Comparison of ENCODE assay signal across 14 cellular contexts in the genomic region with DNA sequence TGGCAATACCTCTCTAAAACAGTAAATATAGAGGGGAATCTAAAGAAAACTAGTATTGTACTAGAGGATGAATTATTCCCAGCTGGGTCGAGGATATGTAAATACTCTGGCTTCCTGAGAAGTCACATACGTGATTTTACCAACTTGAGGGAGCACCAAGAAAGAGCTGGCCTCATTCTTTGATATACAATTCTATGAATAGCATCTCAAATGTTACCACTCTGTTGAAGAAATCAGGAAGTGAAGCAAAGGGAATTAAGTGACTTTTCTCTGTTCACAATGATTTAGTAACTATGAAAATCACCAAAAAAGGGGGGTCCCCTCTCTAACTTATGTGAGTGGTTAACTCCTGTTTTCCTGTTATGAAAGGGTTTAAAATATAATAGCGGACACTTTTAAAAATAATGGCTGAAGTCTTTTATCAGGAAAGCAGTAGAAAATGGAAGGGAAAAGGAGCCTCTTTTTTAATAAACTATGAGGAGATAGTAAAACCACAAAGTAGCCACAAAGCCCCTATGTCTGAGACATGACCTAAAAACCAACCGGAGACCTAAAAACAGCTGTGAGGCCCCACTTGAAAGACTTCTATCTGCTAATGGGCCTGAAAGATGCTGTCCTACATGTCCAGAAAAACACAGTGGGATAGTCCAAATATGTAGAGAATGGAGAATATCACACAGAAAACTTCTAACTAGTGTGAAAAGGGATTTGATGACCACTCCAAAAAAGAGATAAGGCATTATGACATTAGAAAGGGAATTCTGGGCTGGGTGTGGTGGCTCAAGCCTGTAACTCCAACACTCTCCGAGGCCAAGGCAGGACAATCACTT. TPM values are rescaled to one million over a fixed set of nuclear protein-coding genes. Genes with fewer than 3 reads are reported as not detected.
DNase-seq lines count a peak whose midpoint lies in the region; ATAC-seq and TF ChIP-seq lines count a peak whose summit lies in the region.
"Had no signal": no experiment of that assay in that cellular context is flagged by ENCODE, and none has a peak within 500 bp of the region (broad histone marks: within the 10 kb centered on the region; RNA-seq: fewer than 3 reads in every experiment).

No MANE protein-coding gene starts in this region.

- intact Hi-C loops in Right ventricle myocardium inferior (cut with DNase I) = no loop called here
- intact Hi-C loops in cardiac septum (cut with DNase I) = no loop called here
- intact Hi-C loops in aorta (cut with DNase I) = no loop called here

- peak; percentile 23 for ATAC-seq in Right ventricle myocardium inferior
- ATAC-seq in HG03378 (IDR thresholded peaks at IDR 0.05; ENCODE audit: unreplicated experiment) = no peak
- ATAC-seq in aorta (ENCODE audit: low FRiP score) = no peak
- ATAC-seq in GM21360 (IDR thresholded peaks at IDR 0.05; ENCODE audit: unreplicated experiment) = no peak

- peaks cover 4 to 14% of the 10 kb centered on the region in 2 donors for H3K4me1 ChIP-seq in aorta (ENCODE audit: control insufficient read depth in 1 of 2, insufficient read depth in 2 of 2, low read length in 2 of 2)

- H3K9me3 ChIP-seq in aorta (ENCODE audit: control insufficient read depth, low read length) = no peaks in the 10 kb centered on the region

- H3K4me3 ChIP-seq in choroid plexus epithelial cell (ENCODE audit: low read depth, low read length) (no peak overlapping the region), aorta (ENCODE audit: low read length in 2 of 2) (no peak overlapping the region)

- DNase-seq in Right ventricle myocardium inferior (ENCODE audit: missing footprints) = no peak
- no peak for DNase-seq in cardiac septum (ENCODE audit: low spot score)
- DNase-seq in choroid plexus epithelial cell (ENCODE audit: low read depth) = peak; percentile 75
- peak; percentile 80 for DNase-seq in myocyte (ENCODE audit: low read depth)
- no peak for DNase-seq in middle frontal gyrus (ENCODE audit: extremely low spot score, low spot score)
- DNase-seq in aorta = no peak
- DNase-seq: 8988T, DMS 273 treated with DMSO at 0.1 percent for 48 hours, islet precursor cell, NCI-H1105 treated with DMSO at 0.1 percent for 48 hours, posterior cingulate gyrus had no signal

- H3K27ac ChIP-seq in aorta (ENCODE audit: low read depth in 1 of 2, low read length in 2 of 2) = peak overlapping the region in 1 of 2 donors; percentile 3
- H3K27ac ChIP-seq: HL-60 had no signal

- H3K27me3 ChIP-seq in aorta (ENCODE audit: control insufficient read depth in 1 of 2, insufficient read depth in 2 of 2, low read length in 1 of 2) = no peaks in the 10 kb centered on the region

- no peak for TF ChIP-seq CTCF in choroid plexus epithelial cell (conservative IDR thresholded peaks at IDR 0.05; ENCODE audit: low read depth, low read length)

- H3K36me3 ChIP-seq in aorta (ENCODE audit: control insufficient read depth in 1 of 2, insufficient read depth in 2 of 2, low read length in 1 of 2) = peaks cover 1 to 2% of the 10 kb centered on the region in 2 donors

- 53 to 54% methylated on average over 5 of the region's 5 CpGs for WGBS in aorta, 2 donors

RNA-seq across cellular contexts. Expression of gene LPAR1, which starts 42.5 kb away (rescaled TPM):
- 13.8 TPM for total RNA-seq in Right ventricle myocardium inferior
- 10.6 TPM for total RNA-seq in cardiac septum
- 46.0 and 61.3 TPM in 2 replicates for total RNA-seq in myocyte
- polyA plus RNA-seq in myocyte (2012) = 24.4 TPM
- total RNA-seq in aorta = 100 to 1,000 TPM in 1 of 2 donors, 10 to 100 TPM in 1; 97.7 to 125 TPM
- polyA plus RNA-seq in aorta = 10 to 100 TPM; 28.1 to 91.0 TPM

Comparison
In these comparisons a context has a peak if more than half of its experiments do, and no peak if none do; other contexts are left out.
1. DNase-seq: peak in choroid plexus epithelial cell (single experiment) and myocyte (single experiment); none in Right ventricle myocardium inferior (single experiment), cardiac septum (single experiment), middle frontal gyrus (single experiment) and aorta (0 of 2).